8 cellular contexts compared by ENCODE assay signal in genomic region chr19:49680473-49681351, GRCh38. TPM values are rescaled to one million over a fixed set of nuclear protein-coding genes. Genes with fewer than 3 reads are reported as not detected.
DNase-seq lines count a peak whose midpoint lies in the region; ATAC-seq and TF ChIP-seq lines count a peak whose summit lies in the region.

No MANE protein-coding gene starts in this region.

- ATAC-seq in lower lobe of right lung (peak; percentile 23 to 57), HG02973 (IDR thresholded peaks at IDR 0.05; ENCODE audit: unreplicated experiment) (no peak)

- H3K27me3 ChIP-seq in BE2C, result no peaks in the 10 kb centered on the region
- H3K27me3 ChIP-seq in lower lobe of right lung (ENCODE audit: low read depth), result no peaks in the 10 kb centered on the region

- peak overlapping the region; percentile 67 for H3K27ac ChIP-seq in lower lobe of right lung

- POLR2A ChIA-PET in activated CD4-positive, alpha-beta memory T cell treated with anti-CD3 and anti-CD28 coated beads, Interleukin-2, amount 10 ng/mL, durations not matched to agents 7 days and 5 days (lab: Charles Lee), result interaction anchor here (0.9 to 1.3 kb wide), 3 partner anchors 110 to 181 kb away, joined by 3 to 5 read pairs (median 4); no protein-coding TSS in a partner anchor

- H3K27ac Mint-ChIP-seq in HFFc6, result peak overlapping the region; percentile 52; the same call in 1 of the 2 replicates
- peak overlapping the region; percentile 44 for H3K27ac Mint-ChIP-seq in activated CD4-positive, alpha-beta memory T cell treated with anti-CD3 and anti-CD28 coated beads, Interleukin-2, amount 10 ng/mL, durations not matched to agents 7 days and 5 days

- DNase-seq in BE2C (peak; percentile 98), HFFc6 (peak; percentile 61), NCI-H748 treated with DMSO at 0.1 percent for 48 hours (lab: John Stamatoyannopoulos, UW) (peak; percentile 91), dermis microvascular lymphatic vessel endothelial cell (ENCODE audit: low read depth in 2 of 2) (peak; percentile 51 to 84), lower lobe of right lung (peak; percentile 93)
- DNase-seq in activated CD4-positive, alpha-beta memory T cell treated with anti-CD3 and anti-CD28 coated beads, Interleukin-2, amount 10 ng/mL, durations not matched to agents 7 days and 5 days, result peak; percentile 93
- peak; percentile 90 to 95 (median 91) for DNase-seq in stimulated activated CD4-positive, alpha-beta T cell treated with anti-CD3 and anti-CD28 coated beads, TNF-alpha, amount 100 ng/mL, for 24 hours (ENCODE audit: low read depth in 3 of 3)

- intact Hi-C loops in lower lobe of right lung (cut with DNase I), result no loop called here

- H3K9me3 ChIP-seq in BE2C (no peaks in the 10 kb centered on the region), lower lobe of right lung (no peaks in the 10 kb centered on the region)

- H3K4me1 ChIP-seq in BE2C (peaks cover 12% of the 10 kb centered on the region), lower lobe of right lung (peaks cover 36% of the 10 kb centered on the region)

- H3K36me3 ChIP-seq in BE2C, result peaks cover 54% of the 10 kb centered on the region
- H3K36me3 ChIP-seq in lower lobe of right lung, result peaks cover 53% of the 10 kb centered on the region

- peaks cover 10% of the 10 kb centered on the region; the same call in 1 of the 2 replicates for H3K36me3 Mint-ChIP-seq in HFFc6 (ENCODE audit: low read depth)
- H3K36me3 Mint-ChIP-seq in activated CD4-positive, alpha-beta memory T cell treated with anti-CD3 and anti-CD28 coated beads, Interleukin-2, amount 10 ng/mL, durations not matched to agents 7 days and 5 days (ENCODE audit: low read depth), result peaks cover 33% of the 10 kb centered on the region

- peak overlapping the region; percentile 46 for H3K4me3 ChIP-seq in BE2C (ENCODE audit: low read depth, low read length)
- H3K4me3 ChIP-seq in lower lobe of right lung, result peak overlapping the region; percentile 35

- CTCF ChIA-PET in activated CD4-positive, alpha-beta memory T cell treated with anti-CD3 and anti-CD28 coated beads, Interleukin-2, amount 10 ng/mL, durations not matched to agents 7 days and 5 days (lab: Charles Lee), result interaction anchor here (0.6 to 6.8 kb wide), 22 partner anchors 9 to 226 kb away, joined by 3 to 61 read pairs (median 3); partner anchors contain the start of genes AP2A1, CPT1C and RRAS

- H3K9me3 Mint-ChIP-seq in HFFc6, result no peaks in the 10 kb centered on the region
- H3K9me3 Mint-ChIP-seq in activated CD4-positive, alpha-beta memory T cell treated with anti-CD3 and anti-CD28 coated beads, Interleukin-2, amount 10 ng/mL, durations not matched to agents 7 days and 5 days, result no peaks in the 10 kb centered on the region

- H3K4me3 Mint-ChIP-seq in HFFc6, result peak overlapping the region; percentile 17
- peak overlapping the region; percentile 10 for H3K4me3 Mint-ChIP-seq in activated CD4-positive, alpha-beta memory T cell treated with anti-CD3 and anti-CD28 coated beads, Interleukin-2, amount 10 ng/mL, durations not matched to agents 7 days and 5 days

- peaks cover 31% of the 10 kb centered on the region for H3K4me1 Mint-ChIP-seq in HFFc6 (ENCODE audit: low read depth)
- peaks cover 40% of the 10 kb centered on the region for H3K4me1 Mint-ChIP-seq in activated CD4-positive, alpha-beta memory T cell treated with anti-CD3 and anti-CD28 coated beads, Interleukin-2, amount 10 ng/mL, durations not matched to agents 7 days and 5 days

- TF ChIP-seq CTCF in BE2C (IDR thresholded peaks at IDR 0.05; ENCODE audit: low read depth, low read length) (peak; percentile 96), HFFc6 (IDR thresholded peaks at IDR 0.05) (peak; percentile 100), lower lobe of right lung (IDR thresholded peaks at IDR 0.05) (peak; percentile 100)

- H3K27me3 Mint-ChIP-seq in HFFc6 (ENCODE audit: insufficient read depth), result peaks cover 10% of the 10 kb centered on the region
- no peaks in the 10 kb centered on the region for H3K27me3 Mint-ChIP-seq in activated CD4-positive, alpha-beta memory T cell treated with anti-CD3 and anti-CD28 coated beads, Interleukin-2, amount 10 ng/mL, durations not matched to agents 7 days and 5 days

RNA-seq across cellular contexts. Expression of gene PRMT1, which starts 3.6 kb away (rescaled TPM):
- 665 TPM for polyA plus RNA-seq in BE2C (2012; ENCODE audit: insufficient read depth, insufficient read length, low read depth)
- total RNA-seq in HFFc6 (2021; fragmentation: NEBNext Ultra II Directional; extraction: Animal tissue kit (Norgen Biotek cat#: 25700)), result 100 to 1,000 TPM; 209 to 226 (median 217) TPM
- total RNA-seq in activated CD4-positive, alpha-beta memory T cell treated with anti-CD3 and anti-CD28 coated beads, Interleukin-2, amount 10 ng/mL, durations not matched to agents 7 days and 5 days, result 100 to 1,000 TPM; 103 to 108 TPM
- total RNA-seq in dermis microvascular lymphatic vessel endothelial cell, result 383 and 426 TPM in 2 replicates
- 88.3 TPM for total RNA-seq in lower lobe of right lung

RNA-seq across cellular contexts. Expression of gene ADM5, which starts 8.7 kb away (rescaled TPM):
- 3.8 TPM for polyA plus RNA-seq in BE2C (2012; ENCODE audit: insufficient read depth, insufficient read length, low read depth)
- total RNA-seq in HFFc6 (2021; fragmentation: NEBNext Ultra II Directional; extraction: Animal tissue kit (Norgen Biotek cat#: 25700)), result under 1 TPM; 0.74 to 0.99 (median 0.87) TPM
- total RNA-seq in activated CD4-positive, alpha-beta memory T cell treated with anti-CD3 and anti-CD28 coated beads, Interleukin-2, amount 10 ng/mL, durations not matched to agents 7 days and 5 days, result 1 to 10 TPM; 2.6 to 2.9 TPM
- total RNA-seq in dermis microvascular lymphatic vessel endothelial cell (0.26 and 0.38 TPM in 2 replicates), lower lobe of right lung (2.1 TPM)

RNA-seq across cellular contexts. Expression of gene CPT1C, which starts 10.2 kb away (rescaled TPM):
- 45.4 TPM for polyA plus RNA-seq in BE2C (2012; ENCODE audit: insufficient read depth, insufficient read length, low read depth)
- 10 to 100 TPM; 32.7 to 42.6 (median 36.4) TPM for total RNA-seq in HFFc6 (2021; fragmentation: NEBNext Ultra II Directional; extraction: Animal tissue kit (Norgen Biotek cat#: 25700))
- 1 to 10 TPM; 1.9 to 2.9 TPM for total RNA-seq in activated CD4-positive, alpha-beta memory T cell treated with anti-CD3 and anti-CD28 coated beads, Interleukin-2, amount 10 ng/mL, durations not matched to agents 7 days and 5 days
- total RNA-seq in dermis microvascular lymphatic vessel endothelial cell (9.6 and 14.5 TPM in 2 replicates), lower lobe of right lung (3.8 TPM)

RNA-seq across cellular contexts. Expression of gene BCL2L12, which starts 15.0 kb away (rescaled TPM):
- 9.4 TPM for polyA plus RNA-seq in BE2C (2012; ENCODE audit: insufficient read depth, insufficient read length, low read depth)
- 10 to 100 TPM; 23.9 to 34.2 (median 33.4) TPM for total RNA-seq in HFFc6 (2021; fragmentation: NEBNext Ultra II Directional; extraction: Animal tissue kit (Norgen Biotek cat#: 25700))
- 10 to 100 TPM; 71.2 to 74.3 TPM for total RNA-seq in activated CD4-positive, alpha-beta memory T cell treated with anti-CD3 and anti-CD28 coated beads, Interleukin-2, amount 10 ng/mL, durations not matched to agents 7 days and 5 days
- total RNA-seq in dermis microvascular lymphatic vessel endothelial cell, result 4.0 and 4.6 TPM in 2 replicates
- total RNA-seq in lower lobe of right lung, result 17.0 TPM

RNA-seq across cellular contexts. Expression of gene IRF3, which starts 15.1 kb away (rescaled TPM):
- polyA plus RNA-seq in BE2C (2012; ENCODE audit: insufficient read depth, insufficient read length, low read depth), result 57.1 TPM
- 10 to 100 TPM; 55.5 to 72.8 (median 58.7) TPM for total RNA-seq in HFFc6 (2021; fragmentation: NEBNext Ultra II Directional; extraction: Animal tissue kit (Norgen Biotek cat#: 25700))
- 100 to 1,000 TPM; 163 to 174 TPM for total RNA-seq in activated CD4-positive, alpha-beta memory T cell treated with anti-CD3 and anti-CD28 coated beads, Interleukin-2, amount 10 ng/mL, durations not matched to agents 7 days and 5 days
- total RNA-seq in dermis microvascular lymphatic vessel endothelial cell, result 33.9 and 42.1 TPM in 2 replicates
- total RNA-seq in lower lobe of right lung, result 99.8 TPM
